In genomic region chr13:28568286-28568685, GRCh38 we compare ENCODE assay signal across 9 cellular contexts.
DNase-seq lines count a peak whose midpoint lies in the region; ATAC-seq and TF ChIP-seq lines count a peak whose summit lies in the region.
"Had no signal": no experiment of that assay in that cellular context is flagged by ENCODE, and none has a peak within 500 bp of the region (broad histone marks: within the 10 kb centered on the region; RNA-seq: fewer than 3 reads in every experiment).

No MANE protein-coding gene starts in this region.

- H3K27ac ChIP-seq in colonic mucosa (no peak overlapping the region), vagina (no peak overlapping the region)

- H3K4me1 Mint-ChIP-seq in activated T-cell treated with anti-CD3 and anti-CD28 coated beads, Interleukin-2, amount 50 U/mL, for 24 hours (ENCODE audit: low read depth): no peaks in the 10 kb centered on the region

- no peak overlapping the region for H3K27ac Mint-ChIP-seq in activated T-cell treated with anti-CD3 and anti-CD28 coated beads, Interleukin-2, amount 50 U/mL, for 24 hours

- H3K4me3 ChIP-seq in colonic mucosa: no peak overlapping the region
- H3K4me3 ChIP-seq in vagina: no peak overlapping the region

- DNase-seq in HUDEP-2 (lab: John Stamatoyannopoulos, UW; ENCODE audit: unreplicated experiment in 76 of 76) (peak in 49 of 76 experiments; percentile 0 to 52 (median 11)), colonic mucosa (peak; percentile 37), pons (ENCODE audit: low spot score) (peak; percentile 80), vagina (ENCODE audit: extremely low spot score in 2 of 2) (no peak)
- no peak for DNase-seq in activated T-cell treated with anti-CD3 and anti-CD28 coated beads, Interleukin-2, amount 50 U/mL, for 24 hours
- DNase-seq: activated CD4-positive, alpha-beta T cell treated with anti-CD3 and anti-CD28 coated beads, Interleukin-2, amount 50 U/mL, for 1 hour had no signal

- no peak for TF ChIP-seq POLR2A in vagina (IDR thresholded peaks at IDR 0.05)

- H3K9me3 ChIP-seq in colonic mucosa (no peaks in the 10 kb centered on the region), vagina (no peaks in the 10 kb centered on the region)

- no peaks in the 10 kb centered on the region for H3K27me3 Mint-ChIP-seq in activated T-cell treated with anti-CD3 and anti-CD28 coated beads, Interleukin-2, amount 50 U/mL, for 24 hours

- intact Hi-C loops in colonic mucosa (cut with DNase I) (no loop called here), vagina (cut with DNase I) (no loop called here)

- no peaks in the 10 kb centered on the region for H3K36me3 ChIP-seq in colonic mucosa
- no peaks in the 10 kb centered on the region for H3K36me3 ChIP-seq in vagina

- no peak overlapping the region for H3K4me3 Mint-ChIP-seq in activated T-cell treated with anti-CD3 and anti-CD28 coated beads, Interleukin-2, amount 50 U/mL, for 24 hours

- no peak for TF ChIP-seq CTCF in colonic mucosa (IDR thresholded peaks at IDR 0.05)
- TF ChIP-seq CTCF in vagina (IDR thresholded peaks at IDR 0.05): no peak

- H3K9ac ChIP-seq in colonic mucosa (ENCODE audit: low read depth in 2 of 2, low read length in 2 of 2): no peak overlapping the region

- peak; percentile 89 for ATAC-seq in GM18511 (IDR thresholded peaks at IDR 0.05; ENCODE audit: unreplicated experiment)
- ATAC-seq in HG03469 (IDR thresholded peaks at IDR 0.05; ENCODE audit: unreplicated experiment): no peak
- no peak for ATAC-seq in HG03108 (IDR thresholded peaks at IDR 0.05; ENCODE audit: unreplicated experiment)

- H3K4me1 ChIP-seq in colonic mucosa: no peaks in the 10 kb centered on the region
- H3K4me1 ChIP-seq in vagina: no peaks in the 10 kb centered on the region

- no peaks in the 10 kb centered on the region for H3K36me3 Mint-ChIP-seq in activated T-cell treated with anti-CD3 and anti-CD28 coated beads, Interleukin-2, amount 50 U/mL, for 24 hours (ENCODE audit: low read depth)

- H3K27me3 ChIP-seq in colonic mucosa (no peaks in the 10 kb centered on the region), vagina (no peaks in the 10 kb centered on the region)

- H3K9me3 Mint-ChIP-seq in activated T-cell treated with anti-CD3 and anti-CD28 coated beads, Interleukin-2, amount 50 U/mL, for 24 hours: no peaks in the 10 kb centered on the region

Comparison
In these comparisons a context has a peak if more than half of its experiments do, and no peak if none do; other contexts are left out.
1. DNase-seq: peak in HUDEP-2 (49 of 76), colonic mucosa (single experiment) and pons (single experiment); none in activated T-cell treated with anti-CD3 and anti-CD28 coated beads, Interleukin-2, amount 50 U/mL, for 24 hours (single experiment) and vagina (0 of 2).